In genomic region chr17:5919104-5919503, GRCh38 we compare ENCODE assay signal across 1 cellular context.
A peak's percentile ranks its signal among the peaks of the same experiment; 100 is the strongest.
TF ChIP-seq lines count a peak whose summit lies in the region.

No MANE protein-coding gene starts in this region.

TF ChIP-seq in GM23338, 12 proteins besides CTCF, POLR2A, EP300 and RAD21:
- peak; percentile 44; the same call in 1 of the 2 replicates for TF ChIP-seq ZNF462 (CRISPR knock-in tag; IDR thresholded peaks at IDR 0.05)
- no peak for TF ChIP-seq ETS1 (IDR thresholded peaks at IDR 0.05)
TF ChIP-seq in GM23338: peak in this region for 1.
